ENCODE assay signal across 1 cellular context in the genomic region with DNA sequence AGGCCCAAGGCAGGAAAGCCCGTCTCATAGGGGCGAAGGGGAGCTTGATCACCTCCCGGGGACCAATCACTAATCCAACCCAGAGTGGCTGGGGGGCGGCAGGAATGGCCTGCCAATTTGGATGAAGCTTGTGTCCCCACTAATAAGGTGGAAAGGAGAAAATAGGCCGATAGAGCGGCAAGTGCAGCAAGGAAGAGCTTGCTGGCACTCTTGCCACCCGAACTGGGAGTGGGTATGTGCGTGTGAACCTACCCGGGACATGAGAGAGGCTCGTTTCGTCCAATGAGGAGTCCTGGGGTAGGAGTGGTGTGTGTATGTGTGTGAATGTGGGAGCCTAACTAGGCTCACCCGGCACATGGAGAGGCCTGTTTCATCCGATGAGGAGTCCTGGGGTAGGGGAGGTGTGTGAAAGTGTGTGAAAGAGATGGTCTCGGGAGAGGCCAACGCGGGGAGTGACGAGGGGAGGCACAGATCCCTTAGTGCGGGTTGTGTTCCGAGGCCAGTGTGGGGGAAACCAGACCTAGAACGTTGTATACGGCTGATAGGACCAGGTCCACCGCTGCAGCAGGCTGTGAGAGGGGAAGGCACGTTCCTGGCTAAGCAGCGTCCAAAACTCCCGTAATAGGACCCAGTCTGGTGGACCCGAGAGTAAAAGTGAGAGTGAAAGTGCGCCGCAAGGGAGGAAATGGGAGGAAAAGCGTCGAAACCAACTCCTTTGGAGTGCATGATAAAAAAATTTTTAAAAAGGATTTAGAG.
TF ChIP-seq lines count a peak whose summit lies in the region.

No MANE protein-coding gene starts in this region.

TF ChIP-seq in GM23338, 12 proteins besides CTCF, POLR2A, EP300 and RAD21 (continued from another document):
- TF ChIP-seq, protein P1, sequence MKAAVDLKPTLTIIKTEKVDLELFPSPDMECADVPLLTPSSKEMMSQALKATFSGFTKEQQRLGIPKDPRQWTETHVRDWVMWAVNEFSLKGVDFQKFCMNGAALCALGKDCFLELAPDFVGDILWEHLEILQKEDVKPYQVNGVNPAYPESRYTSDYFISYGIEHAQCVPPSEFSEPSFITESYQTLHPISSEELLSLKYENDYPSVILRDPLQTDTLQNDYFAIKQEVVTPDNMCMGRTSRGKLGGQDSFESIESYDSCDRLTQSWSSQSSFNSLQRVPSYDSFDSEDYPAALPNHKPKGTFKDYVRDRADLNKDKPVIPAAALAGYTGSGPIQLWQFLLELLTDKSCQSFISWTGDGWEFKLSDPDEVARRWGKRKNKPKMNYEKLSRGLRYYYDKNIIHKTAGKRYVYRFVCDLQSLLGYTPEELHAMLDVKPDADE (IDR thresholded peaks at IDR 0.05) = no peak
